ENCODE assay signal across 12 cellular contexts in the genomic region with DNA sequence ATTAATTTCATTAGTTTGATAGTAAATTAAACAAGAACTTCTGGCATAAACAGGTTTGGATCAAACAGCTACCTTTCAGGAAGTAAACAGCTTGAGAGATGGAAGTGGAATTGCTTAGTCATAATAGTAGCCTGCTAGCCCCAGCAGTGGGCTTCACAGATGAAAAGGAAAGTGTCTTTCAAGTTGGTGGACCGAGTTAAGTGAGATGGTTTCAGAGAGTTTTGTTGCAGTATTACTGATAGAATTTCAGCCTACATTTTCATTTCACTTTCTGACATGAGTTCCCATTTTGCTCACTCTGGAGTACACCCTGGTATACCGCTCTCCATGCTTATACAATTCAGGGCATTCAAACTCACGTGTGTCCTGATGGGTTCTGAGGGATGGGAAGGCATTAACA. TPM values are rescaled to one million over a fixed set of nuclear protein-coding genes. Genes with fewer than 3 reads are reported as not detected.
DNase-seq lines count a peak whose midpoint lies in the region; ATAC-seq, FAIRE-seq and TF ChIP-seq lines count a peak whose summit lies in the region.
"Had no signal": no experiment of that assay in that cellular context is flagged by ENCODE, and none has a peak within 500 bp of the region (broad histone marks: within the 10 kb centered on the region; RNA-seq: fewer than 3 reads in every experiment).

No MANE protein-coding gene starts in this region.

- H3K79me2 ChIP-seq in GM23338 (replicated peaks; ENCODE audit: insufficient read depth) = peaks cover 36% of the 10 kb centered on the region
- H3K79me2 ChIP-seq in HepG2 (ENCODE audit: insufficient read depth, low read length) = peaks cover 20% of the 10 kb centered on the region

- no peak overlapping the region for H2BK5ac ChIP-seq in mesenchymal stem cell (ENCODE audit: low read depth, low read length, poor library complexity, severe bottlenecking)

- H2BK12ac ChIP-seq in mesenchymal stem cell (ENCODE audit: low read length in 2 of 2) = no peak overlapping the region

- H3K4me3 ChIP-seq in BLaER1 treated with 17β-estradiol and CSF1 and Interleukin-3, amounts not matched to agents 10 nM and 100 nM = no peak overlapping the region
- H3K4me3 ChIP-seq in GM23338 (no peak overlapping the region), mesenchymal stem cell (ENCODE audit: insufficient read depth in 1 of 2, low read depth in 1 of 2, low read length in 2 of 2) (no peak overlapping the region), HepG2 (replicated peaks in 1 of 3; ENCODE audit: insufficient read depth in 1 of 3, low read depth in 2 of 3, low read length in 3 of 3) (no peak overlapping the region)
- H3K4me3 ChIP-seq: BLaER1 had no signal

- H3K27ac Mint-ChIP-seq in GM23338 = no peak overlapping the region
- H3K27ac Mint-ChIP-seq in T-helper 17 cell = no peak overlapping the region
- no peak overlapping the region for H3K27ac Mint-ChIP-seq in memory B cell

- TF ChIP-seq RAD21 in HepG2 (CRISPR knock-in tag; IDR thresholded peaks at IDR 0.05) = no peak

- no peaks in the 10 kb centered on the region for H3K27me3 ChIP-seq in BLaER1 treated with 17β-estradiol and CSF1 and Interleukin-3, amounts not matched to agents 10 nM and 100 nM
- H3K27me3 ChIP-seq in GM23338 (ENCODE audit: insufficient read depth) = no peaks in the 10 kb centered on the region
- H3K27me3 ChIP-seq in mesenchymal stem cell (ENCODE audit: control insufficient read depth in 1 of 2, insufficient read depth in 1 of 2, low read length in 2 of 2) = no peaks in the 10 kb centered on the region
- no peaks in the 10 kb centered on the region; a peak in 1 of 5 replicates for H3K27me3 ChIP-seq in HepG2 (ENCODE audit: control insufficient read depth in 1 of 2, insufficient read depth in 2 of 2, low read length in 2 of 2)
- H3K27me3 ChIP-seq: BLaER1, foreskin keratinocyte had no signal

- TF ChIP-seq CTCF in GM23338 (conservative IDR thresholded peaks at IDR 0.05; ENCODE audit: low read depth in 2 of 2) (no peak), HepG2 (CRISPR knock-in tag; IDR thresholded peaks at IDR 0.05) (no peak)

- H3K36me3 Mint-ChIP-seq in GM23338 (ENCODE audit: low read depth) (peaks cover 34% of the 10 kb centered on the region), T-helper 17 cell (ENCODE audit: low read depth) (no peaks in the 10 kb centered on the region), memory B cell (peaks cover 3% of the 10 kb centered on the region)

- peaks cover 0 to 14% (median 8%) of the 10 kb centered on the region in 11 experiments; a peak in 12 of 22 replicates for H3K9me3 ChIP-seq in BLaER1 treated with 17β-estradiol and CSF1 and Interleukin-3, amounts not matched to agents 10 nM and 100 nM (replicated peaks in 1 of 11)
- H3K9me3 ChIP-seq in T-helper 17 cell (ENCODE audit: control insufficient read depth, low read length, poor library complexity, severe bottlenecking) (no peaks in the 10 kb centered on the region), mesenchymal stem cell (ENCODE audit: control insufficient read depth, low read length) (no peaks in the 10 kb centered on the region), HepG2 (ENCODE audit: low read length) (no peaks in the 10 kb centered on the region)

- H3K36me3 ChIP-seq in BLaER1 treated with 17β-estradiol and CSF1 and Interleukin-3, amounts not matched to agents 10 nM and 100 nM = peaks cover 0 to 5% (median 0%) of the 10 kb centered on the region in 11 experiments; a peak in 4 of 22 replicates
- no peaks in the 10 kb centered on the region; the same call in 1 of the 2 replicates for H3K36me3 ChIP-seq in GM23338 (ENCODE audit: insufficient read depth)
- peaks cover 0 to 2% of the 10 kb centered on the region in 2 experiments for H3K36me3 ChIP-seq in mesenchymal stem cell (ENCODE audit: control insufficient read depth in 1 of 2, insufficient read depth in 2 of 2, low read depth in 1 of 2, low read length in 2 of 2)
- H3K36me3 ChIP-seq in HepG2 (replicated peaks in 1 of 2; ENCODE audit: control insufficient read depth in 1 of 2, insufficient read depth in 2 of 2, low read length in 2 of 2) = 0 out of 5 replicates have a peak, but pooled peaks cover 0 to 2% of the 10 kb centered on the region in 2 experiments

- peaks cover 10% of the 10 kb centered on the region; the same call in 2 of the 3 replicates for H3K9me3 Mint-ChIP-seq in GM23338
- peaks cover 6% of the 10 kb centered on the region for H3K9me3 Mint-ChIP-seq in memory B cell

- POLR2A ChIA-PET in HepG2 (lab: Yijun Ruan, JAX) = interaction anchor here (1.4 kb wide), 1 partner anchor 20 kb away, joined by 5 read pairs; no protein-coding TSS in a partner anchor

- peaks cover 13% of the 10 kb centered on the region for H3K79me1 ChIP-seq in mesenchymal stem cell (replicated peaks; ENCODE audit: low read length, poor library complexity, severe bottlenecking)

- intact Hi-C loops in HepG2 (cut with micrococcal nuclease; ENCODE audit: unreplicated experiment) = no loop called here

- in situ Hi-C loops in HepG2 (cut with HindIII; ENCODE audit: extremely low pct_ligation_motif_present, low pct_unique_long_range_greater_than_20kb) = no loop called here

- 97% methylated on average over 2 of the region's 3 CpGs for WGBS in mesenchymal stem cell
- WGBS in HepG2 (ENCODE audit: low lambda C conversion rate) = 94% methylated on average over 3 of the region's 3 CpGs

- H2BK15ac ChIP-seq in mesenchymal stem cell (ENCODE audit: low read depth, poor library complexity, severe bottlenecking) = no peak overlapping the region

- H3K27me3 Mint-ChIP-seq in GM23338 (ENCODE audit: insufficient read depth, low read depth, poor library complexity) (peaks cover 19% of the 10 kb centered on the region), T-helper 17 cell (no peaks in the 10 kb centered on the region), memory B cell (no peaks in the 10 kb centered on the region)

- H4K91ac ChIP-seq in mesenchymal stem cell (ENCODE audit: low read length) = no peak overlapping the region

- no peak overlapping the region for H2BK120ac ChIP-seq in mesenchymal stem cell (ENCODE audit: low read depth, low read length)

- 0 out of 2 replicates have a peak, but pooled peaks cover 3% of the 10 kb centered on the region for H3K9me2 ChIP-seq in GM23338 (ENCODE audit: insufficient read depth)

- peak overlapping the region in 8 of 11 experiments; percentile 23 to 73 (median 62); a peak in 11 of 22 replicates for H3K4me2 ChIP-seq in BLaER1 treated with 17β-estradiol and CSF1 and Interleukin-3, amounts not matched to agents 10 nM and 100 nM
- no peak overlapping the region for H3K4me2 ChIP-seq in GM23338
- no peak overlapping the region for H3K4me2 ChIP-seq in mesenchymal stem cell (ENCODE audit: low read length, poor library complexity, severe bottlenecking)
- no peak overlapping the region for H3K4me2 ChIP-seq in HepG2 (ENCODE audit: low read depth, low read length)
- H3K4me2 ChIP-seq: BLaER1 had no signal

- H3K4me3 Mint-ChIP-seq in GM23338 (peak overlapping the region; percentile 21; the same call in 1 of the 3 replicates), T-helper 17 cell (peak overlapping the region; percentile 28), memory B cell (peak overlapping the region; percentile 46)

- H3F3A ChIP-seq in GM23338 (replicated peaks; ENCODE audit: low read depth) = peaks cover 18% of the 10 kb centered on the region

- TF ChIP-seq POLR2A in HepG2 (IDR thresholded peaks at IDR 0.05; ENCODE audit: insufficient read depth in 1 of 2, low read depth in 2 of 2, low read length in 2 of 2) = no peak

- ATAC-seq in GM23338 (no peak), T-helper 17 cell (no peak), memory B cell (ENCODE audit: low read depth) (no peak), SK-N-SH treated with all-trans-retinoic acid at 6 μM for 48 hours (no peak), HepG2 (no peak)

- no peak overlapping the region for H3K18ac ChIP-seq in mesenchymal stem cell (ENCODE audit: low read depth in 1 of 2, low read length in 2 of 2)

- H3K14ac ChIP-seq in mesenchymal stem cell (ENCODE audit: low read length in 2 of 2) = no peak overlapping the region

- BruUV-seq in HepG2 (replicated peaks; lab: Mats Ljungman, UMichigan) = no TSS peak

- TF ChIP-seq EP300 in HepG2 (IDR thresholded peaks at IDR 0.05; ENCODE audit: low read depth in 2 of 2, low read length in 2 of 2) = no peak
- no peak for TF ChIP-seq EP300 in HepG2 (CRISPR knock-in tag; IDR thresholded peaks at IDR 0.05; ENCODE audit: borderline replicate concordance)

- no peak for DNase-seq in GM23338 (ENCODE audit: low spot score)
- no peak for DNase-seq in T-helper 17 cell
- DNase-seq in memory B cell (ENCODE audit: low spot score in 2 of 2) = no peak
- no peak for DNase-seq in mesenchymal stem cell
- no peak for DNase-seq in HepG2 (ENCODE audit: low spot score)
- no peak for DNase-seq in cerebellar cortex (ENCODE audit: low spot score)
- DNase-seq: activated CD4-positive, alpha-beta T cell treated with anti-CD3 and anti-CD28 coated beads, Interleukin-2, amount 50 U/mL, for 48 hours; NCI-H526 had no signal

- no peak overlapping the region for H3K9ac ChIP-seq in BLaER1 treated with 17β-estradiol and CSF1 and Interleukin-3, amounts not matched to agents 10 nM and 100 nM
- no peak overlapping the region for H3K9ac ChIP-seq in mesenchymal stem cell (ENCODE audit: low read length)
- no peak overlapping the region for H3K9ac ChIP-seq in HepG2 (ENCODE audit: insufficient read depth, low read depth, low read length)
- H3K9ac ChIP-seq: BLaER1 had no signal

- no peak overlapping the region for H3K27ac ChIP-seq in BLaER1 treated with 17β-estradiol and CSF1 and Interleukin-3, amounts not matched to agents 10 nM and 100 nM
- no peak overlapping the region for H3K27ac ChIP-seq in GM23338 (ENCODE audit: low read depth)
- no peak overlapping the region for H3K27ac ChIP-seq in mesenchymal stem cell (ENCODE audit: low read length, poor library complexity, severe bottlenecking)
- H3K27ac ChIP-seq in HepG2 (ENCODE audit: extremely low read length, insufficient read depth, low read length) = no peak overlapping the region
- H3K27ac ChIP-seq: BLaER1, foreskin keratinocyte had no signal

- H2AFZ ChIP-seq in GM23338 (no peak overlapping the region), mesenchymal stem cell (ENCODE audit: low read depth, low read length) (no peak overlapping the region), HepG2 (ENCODE audit: low read length) (no peak overlapping the region)

- no peak overlapping the region for H3K23ac ChIP-seq in mesenchymal stem cell (ENCODE audit: low read length in 2 of 2)

- no peak overlapping the region for H4K8ac ChIP-seq in mesenchymal stem cell (ENCODE audit: low read length)

- peaks cover 39 to 59% (median 49%) of the 10 kb centered on the region in 10 experiments for H3K4me1 ChIP-seq in BLaER1 treated with 17β-estradiol and CSF1 and Interleukin-3, amounts not matched to agents 10 nM and 100 nM
- H3K4me1 ChIP-seq in GM23338 (ENCODE audit: insufficient read depth) = peaks cover 21% of the 10 kb centered on the region
- H3K4me1 ChIP-seq in mesenchymal stem cell (ENCODE audit: control insufficient read depth, insufficient read depth, low read depth, low read length) = peaks cover 23% of the 10 kb centered on the region
- H3K4me1 ChIP-seq in HepG2 (ENCODE audit: insufficient read depth, low read length) = peaks cover 39% of the 10 kb centered on the region

- no peak overlapping the region for H2AK5ac ChIP-seq in mesenchymal stem cell (ENCODE audit: low read length, severe bottlenecking)

- H3K4me1 Mint-ChIP-seq in GM23338 (peaks cover 24% of the 10 kb centered on the region), T-helper 17 cell (peaks cover 18% of the 10 kb centered on the region), memory B cell (peaks cover 27% of the 10 kb centered on the region)

- H4K20me1 ChIP-seq in BLaER1 treated with 17β-estradiol and CSF1 and Interleukin-3, amounts not matched to agents 10 nM and 100 nM = peaks cover 21 to 35% (median 22%) of the 10 kb centered on the region in 11 experiments
- H4K20me1 ChIP-seq in GM23338 (replicated peaks; ENCODE audit: insufficient read depth) = peaks cover 30% of the 10 kb centered on the region
- H4K20me1 ChIP-seq in HepG2 (ENCODE audit: insufficient read depth, low read length) = peaks cover 21% of the 10 kb centered on the region

- FAIRE-seq in HepG2 (lab: Jason Lieb, UNC) = no peak

- no peak overlapping the region for H3K4ac ChIP-seq in mesenchymal stem cell (ENCODE audit: low read depth in 1 of 2, low read length in 2 of 2)

- CTCF ChIA-PET in HepG2 (lab: Yijun Ruan, JAX; ENCODE audit: low intra/inter-chr PET ratio, low total read pairs) = no interaction called here

RNA-seq across cellular contexts. Expression of a gene that starts 2.0 kb away (rescaled TPM):
- 194 and 209 TPM in 2 replicates for total RNA-seq in GM23338 (2014; rRNA removed; shearing (Covaris generic))
- polyA plus RNA-seq in GM23338 (2016; fragmentation: Nextera tagmentation; extraction: Ambion mirVana) (188 and 225 TPM in 2 replicates), HepG2 (2011; rRNA removed) (63.5 and 77.7 TPM in 2 replicates)
- total RNA-seq in T-helper 17 cell (100 to 1,000 TPM; 125 to 162 TPM), HepG2 (2016; rRNA removed; fragmentation: Illumina TruSeq; extraction: Trizol) (59.4 and 68.5 TPM in 2 replicates)
- 141 TPM for polyA plus RNA-seq in mesenchymal stem cell (2013, experiment 1 of 2)
- polyA plus RNA-seq in mesenchymal stem cell (2013, experiment 2 of 2) = 146 TPM
- 30.7 and 36.0 TPM in 2 replicates for total RNA-seq in HepG2 (2016; cell fraction: cytosol; rRNA removed; fragmentation: Illumina TruSeq; extraction: Trizol; ENCODE audit: low read depth)
- 67.3 and 74.4 TPM in 2 replicates for total RNA-seq in HepG2 (2016; cell fraction: insoluble cytoplasmic fraction; rRNA removed; fragmentation: Illumina TruSeq; extraction: Trizol)
- total RNA-seq in HepG2 (2016; cell fraction: membrane; rRNA removed; fragmentation: Illumina TruSeq; extraction: Trizol) = 45.7 and 54.4 TPM in 2 replicates
- total RNA-seq in HepG2 (2016; cell fraction: nucleus; rRNA removed; fragmentation: Illumina TruSeq; extraction: Trizol) = 68.2 and 84.3 TPM in 2 replicates
- polyA plus RNA-seq in HepG2 (2011; cell fraction: cytosol; rRNA removed) = 27.3 and 44.2 TPM in 2 replicates
- polyA plus RNA-seq in HepG2 (2011; cell fraction: nucleus; rRNA removed) = 387 and 441 TPM in 2 replicates
- 72.7 and 99.0 TPM in 2 replicates for polyA plus RNA-seq in HepG2 (2012)
- polyA plus RNA-seq in HepG2 (2016; cell fraction: cytosol; fragmentation: Illumina TruSeq; extraction: Trizol; ENCODE audit: low read depth) = 24.0 and 27.8 TPM in 2 replicates
- polyA plus RNA-seq in HepG2 (2016; cell fraction: insoluble cytoplasmic fraction; fragmentation: Illumina TruSeq; extraction: Trizol; ENCODE audit: low read depth) = 78.0 and 94.4 TPM in 2 replicates
- polyA plus RNA-seq in HepG2 (2016; cell fraction: membrane; fragmentation: Illumina TruSeq; extraction: Trizol; ENCODE audit: low read depth) = 34.7 and 37.3 TPM in 2 replicates
- polyA plus RNA-seq in HepG2 (2016; cell fraction: nucleus; fragmentation: Illumina TruSeq; extraction: Trizol; ENCODE audit: insufficient read depth, low read depth) = 178 and 181 TPM in 2 replicates
- polyA minus RNA-seq in HepG2 (2011; rRNA and poly(A)+ RNA removed; ENCODE audit: low replicate concordance) = 73.5 and 109 TPM in 2 replicates
- 42.8 and 45.1 TPM in 2 replicates for polyA minus RNA-seq in HepG2 (2011; cell fraction: cytosol; rRNA and poly(A)+ RNA removed)
- polyA minus RNA-seq in HepG2 (2011; cell fraction: nucleus; rRNA and poly(A)+ RNA removed) = 69.0 and 75.8 TPM in 2 replicates

RNA-seq across cellular contexts. Expression of a gene that starts 18.4 kb away (rescaled TPM):
- total RNA-seq in GM23338 (2014; rRNA removed; shearing (Covaris generic)) = 81.4 and 99.6 TPM in 2 replicates
- 109 and 112 TPM in 2 replicates for polyA plus RNA-seq in GM23338 (2016; fragmentation: Nextera tagmentation; extraction: Ambion mirVana)
- total RNA-seq in T-helper 17 cell = 100 to 1,000 TPM; 170 to 196 TPM
- polyA plus RNA-seq in mesenchymal stem cell (2013, experiment 1 of 2) = 46.8 TPM
- 44.2 TPM for polyA plus RNA-seq in mesenchymal stem cell (2013, experiment 2 of 2)
- total RNA-seq in HepG2 (2016; rRNA removed; fragmentation: Illumina TruSeq; extraction: Trizol) = 12.5 and 27.1 TPM in 2 replicates
- total RNA-seq in HepG2 (2016; cell fraction: cytosol; rRNA removed; fragmentation: Illumina TruSeq; extraction: Trizol; ENCODE audit: low read depth) = 15.1 and 16.6 TPM in 2 replicates
- 14.0 and 23.3 TPM in 2 replicates for total RNA-seq in HepG2 (2016; cell fraction: insoluble cytoplasmic fraction; rRNA removed; fragmentation: Illumina TruSeq; extraction: Trizol)
- total RNA-seq in HepG2 (2016; cell fraction: membrane; rRNA removed; fragmentation: Illumina TruSeq; extraction: Trizol) = 10.4 and 12.6 TPM in 2 replicates
- total RNA-seq in HepG2 (2016; cell fraction: nucleus; rRNA removed; fragmentation: Illumina TruSeq; extraction: Trizol) = 22.5 and 24.4 TPM in 2 replicates
- 12.7 and 17.0 TPM in 2 replicates for polyA plus RNA-seq in HepG2 (2011; rRNA removed)
- polyA plus RNA-seq in HepG2 (2011; cell fraction: cytosol; rRNA removed) = 6.9 and 10.2 TPM in 2 replicates
- polyA plus RNA-seq in HepG2 (2011; cell fraction: nucleus; rRNA removed) = 96.1 and 104 TPM in 2 replicates
- polyA plus RNA-seq in HepG2 (2012) = 14.4 and 18.2 TPM in 2 replicates
- 6.4 and 8.2 TPM in 2 replicates for polyA plus RNA-seq in HepG2 (2016; cell fraction: cytosol; fragmentation: Illumina TruSeq; extraction: Trizol; ENCODE audit: low read depth)
- polyA plus RNA-seq in HepG2 (2016; cell fraction: insoluble cytoplasmic fraction; fragmentation: Illumina TruSeq; extraction: Trizol; ENCODE audit: low read depth) = 11.5 and 13.4 TPM in 2 replicates
- polyA plus RNA-seq in HepG2 (2016; cell fraction: membrane; fragmentation: Illumina TruSeq; extraction: Trizol; ENCODE audit: low read depth) = 11.3 and 40.2 TPM in 2 replicates
- 87.3 and 98.8 TPM in 2 replicates for polyA plus RNA-seq in HepG2 (2016; cell fraction: nucleus; fragmentation: Illumina TruSeq; extraction: Trizol; ENCODE audit: insufficient read depth, low read depth)
- polyA minus RNA-seq in HepG2 (2011; rRNA and poly(A)+ RNA removed; ENCODE audit: low replicate concordance) = 16.1 and 37.1 TPM in 2 replicates
- 9.8 and 10.1 TPM in 2 replicates for polyA minus RNA-seq in HepG2 (2011; cell fraction: cytosol; rRNA and poly(A)+ RNA removed)
- 30.5 and 40.2 TPM in 2 replicates for polyA minus RNA-seq in HepG2 (2011; cell fraction: nucleus; rRNA and poly(A)+ RNA removed)

RNA-seq across cellular contexts. Expression of a gene that starts 28.2 kb away (rescaled TPM):
- 15.7 and 21.5 TPM in 2 replicates for total RNA-seq in GM23338 (2014; rRNA removed; shearing (Covaris generic))
- 28.0 and 28.6 TPM in 2 replicates for polyA plus RNA-seq in GM23338 (2016; fragmentation: Nextera tagmentation; extraction: Ambion mirVana)
- 10 to 100 TPM; 19.2 to 33.8 TPM for total RNA-seq in T-helper 17 cell
- 107 TPM for polyA plus RNA-seq in mesenchymal stem cell (2013, experiment 1 of 2)
- 104 TPM for polyA plus RNA-seq in mesenchymal stem cell (2013, experiment 2 of 2)
- 10.9 and 13.5 TPM in 2 replicates for total RNA-seq in HepG2 (2016; rRNA removed; fragmentation: Illumina TruSeq; extraction: Trizol)
- 6.3 and 7.3 TPM in 2 replicates for total RNA-seq in HepG2 (2016; cell fraction: cytosol; rRNA removed; fragmentation: Illumina TruSeq; extraction: Trizol; ENCODE audit: low read depth)
- total RNA-seq in HepG2 (2016; cell fraction: insoluble cytoplasmic fraction; rRNA removed; fragmentation: Illumina TruSeq; extraction: Trizol) = 10.3 and 14.9 TPM in 2 replicates
- total RNA-seq in HepG2 (2016; cell fraction: membrane; rRNA removed; fragmentation: Illumina TruSeq; extraction: Trizol) = 14.8 and 16.5 TPM in 2 replicates
- 12.4 and 13.6 TPM in 2 replicates for total RNA-seq in HepG2 (2016; cell fraction: nucleus; rRNA removed; fragmentation: Illumina TruSeq; extraction: Trizol)
- polyA plus RNA-seq in HepG2 (2011; rRNA removed) = 27.8 and 30.0 TPM in 2 replicates
- polyA plus RNA-seq in HepG2 (2011; cell fraction: cytosol; rRNA removed) = 29.0 and 32.7 TPM in 2 replicates
- polyA plus RNA-seq in HepG2 (2011; cell fraction: nucleus; rRNA removed) = 56.2 and 76.4 TPM in 2 replicates
- polyA plus RNA-seq in HepG2 (2012) = 19.5 and 19.7 TPM in 2 replicates
- 22.7 and 24.3 TPM in 2 replicates for polyA plus RNA-seq in HepG2 (2016; cell fraction: cytosol; fragmentation: Illumina TruSeq; extraction: Trizol; ENCODE audit: low read depth)
- 43.5 and 52.7 TPM in 2 replicates for polyA plus RNA-seq in HepG2 (2016; cell fraction: insoluble cytoplasmic fraction; fragmentation: Illumina TruSeq; extraction: Trizol; ENCODE audit: low read depth)
- polyA plus RNA-seq in HepG2 (2016; cell fraction: membrane; fragmentation: Illumina TruSeq; extraction: Trizol; ENCODE audit: low read depth) = 46.7 and 51.1 TPM in 2 replicates
- polyA plus RNA-seq in HepG2 (2016; cell fraction: nucleus; fragmentation: Illumina TruSeq; extraction: Trizol; ENCODE audit: insufficient read depth, low read depth) = 55.9 and 59.4 TPM in 2 replicates
- polyA minus RNA-seq in HepG2 (2011; rRNA and poly(A)+ RNA removed; ENCODE audit: low replicate concordance) = 25.3 and 37.7 TPM in 2 replicates
- 13.0 and 14.0 TPM in 2 replicates for polyA minus RNA-seq in HepG2 (2011; cell fraction: cytosol; rRNA and poly(A)+ RNA removed)
- 21.9 and 22.5 TPM in 2 replicates for polyA minus RNA-seq in HepG2 (2011; cell fraction: nucleus; rRNA and poly(A)+ RNA removed)

RNA-seq across cellular contexts. Expression of a gene that starts 28.6 kb away (rescaled TPM):
- total RNA-seq in GM23338 (2014; rRNA removed; shearing (Covaris generic)) = 12.1 and 19.3 TPM in 2 replicates
- polyA plus RNA-seq in GM23338 (2016; fragmentation: Nextera tagmentation; extraction: Ambion mirVana) (39.5 and 43.1 TPM in 2 replicates), HepG2 (2011; rRNA removed) (16.9 and 21.6 TPM in 2 replicates)
- total RNA-seq in T-helper 17 cell (10 to 100 TPM; 44.1 to 57.3 TPM), HepG2 (2016; rRNA removed; fragmentation: Illumina TruSeq; extraction: Trizol) (3.6 and 9.7 TPM in 2 replicates)
- polyA plus RNA-seq in mesenchymal stem cell (2013, experiment 1 of 2) = 51.0 TPM
- polyA plus RNA-seq in mesenchymal stem cell (2013, experiment 2 of 2) = 50.4 TPM
- total RNA-seq in HepG2 (2016; cell fraction: cytosol; rRNA removed; fragmentation: Illumina TruSeq; extraction: Trizol; ENCODE audit: low read depth) = 3.6 and 4.6 TPM in 2 replicates
- total RNA-seq in HepG2 (2016; cell fraction: insoluble cytoplasmic fraction; rRNA removed; fragmentation: Illumina TruSeq; extraction: Trizol) = 4.5 and 10.0 TPM in 2 replicates
- 7.6 and 8.5 TPM in 2 replicates for total RNA-seq in HepG2 (2016; cell fraction: membrane; rRNA removed; fragmentation: Illumina TruSeq; extraction: Trizol)
- 8.6 and 13.7 TPM in 2 replicates for total RNA-seq in HepG2 (2016; cell fraction: nucleus; rRNA removed; fragmentation: Illumina TruSeq; extraction: Trizol)
- polyA plus RNA-seq in HepG2 (2011; cell fraction: cytosol; rRNA removed) = 7.9 and 12.0 TPM in 2 replicates
- 83.8 and 108 TPM in 2 replicates for polyA plus RNA-seq in HepG2 (2011; cell fraction: nucleus; rRNA removed)
- 19.0 and 23.3 TPM in 2 replicates for polyA plus RNA-seq in HepG2 (2012)
- 4.7 and 5.1 TPM in 2 replicates for polyA plus RNA-seq in HepG2 (2016; cell fraction: cytosol; fragmentation: Illumina TruSeq; extraction: Trizol; ENCODE audit: low read depth)
- 10.7 and 15.1 TPM in 2 replicates for polyA plus RNA-seq in HepG2 (2016; cell fraction: insoluble cytoplasmic fraction; fragmentation: Illumina TruSeq; extraction: Trizol; ENCODE audit: low read depth)
- polyA plus RNA-seq in HepG2 (2016; cell fraction: membrane; fragmentation: Illumina TruSeq; extraction: Trizol; ENCODE audit: low read depth) = 9.3 and 10.8 TPM in 2 replicates
- 45.7 and 46.6 TPM in 2 replicates for polyA plus RNA-seq in HepG2 (2016; cell fraction: nucleus; fragmentation: Illumina TruSeq; extraction: Trizol; ENCODE audit: insufficient read depth, low read depth)
- polyA minus RNA-seq in HepG2 (2011; rRNA and poly(A)+ RNA removed; ENCODE audit: low replicate concordance) = 14.8 and 17.4 TPM in 2 replicates
- polyA minus RNA-seq in HepG2 (2011; cell fraction: cytosol; rRNA and poly(A)+ RNA removed) = 9.8 and 11.2 TPM in 2 replicates
- polyA minus RNA-seq in HepG2 (2011; cell fraction: nucleus; rRNA and poly(A)+ RNA removed) = 16.0 and 24.2 TPM in 2 replicates

RNA-seq across cellular contexts. Expression of a gene that starts 30.8 kb away (rescaled TPM):
- total RNA-seq in GM23338 (2014; rRNA removed; shearing (Covaris generic)) = 47.1 and 58.6 TPM in 2 replicates
- polyA plus RNA-seq in GM23338 (2016; fragmentation: Nextera tagmentation; extraction: Ambion mirVana) (45.6 and 46.4 TPM in 2 replicates), HepG2 (2011; rRNA removed) (13.3 and 15.1 TPM in 2 replicates)
- total RNA-seq in T-helper 17 cell (100 to 1,000 TPM in 1 of 2 donors, 10 to 100 TPM in 1; 94.8 to 108 TPM), HepG2 (2016; rRNA removed; fragmentation: Illumina TruSeq; extraction: Trizol) (11.1 and 11.3 TPM in 2 replicates)
- 33.3 TPM for polyA plus RNA-seq in mesenchymal stem cell (2013, experiment 1 of 2)
- 33.3 TPM for polyA plus RNA-seq in mesenchymal stem cell (2013, experiment 2 of 2)
- total RNA-seq in HepG2 (2016; cell fraction: cytosol; rRNA removed; fragmentation: Illumina TruSeq; extraction: Trizol; ENCODE audit: low read depth) = 3.0 and 3.1 TPM in 2 replicates
- 10.4 and 11.0 TPM in 2 replicates for total RNA-seq in HepG2 (2016; cell fraction: insoluble cytoplasmic fraction; rRNA removed; fragmentation: Illumina TruSeq; extraction: Trizol)
- total RNA-seq in HepG2 (2016; cell fraction: membrane; rRNA removed; fragmentation: Illumina TruSeq; extraction: Trizol) = 6.7 and 8.6 TPM in 2 replicates
- total RNA-seq in HepG2 (2016; cell fraction: nucleus; rRNA removed; fragmentation: Illumina TruSeq; extraction: Trizol) = 18.0 and 18.4 TPM in 2 replicates
- 5.3 and 5.7 TPM in 2 replicates for polyA plus RNA-seq in HepG2 (2011; cell fraction: cytosol; rRNA removed)
- 48.1 and 61.9 TPM in 2 replicates for polyA plus RNA-seq in HepG2 (2011; cell fraction: nucleus; rRNA removed)
- 17.3 and 20.9 TPM in 2 replicates for polyA plus RNA-seq in HepG2 (2012)
- 5.1 and 5.2 TPM in 2 replicates for polyA plus RNA-seq in HepG2 (2016; cell fraction: cytosol; fragmentation: Illumina TruSeq; extraction: Trizol; ENCODE audit: low read depth)
- 16.3 and 22.3 TPM in 2 replicates for polyA plus RNA-seq in HepG2 (2016; cell fraction: insoluble cytoplasmic fraction; fragmentation: Illumina TruSeq; extraction: Trizol; ENCODE audit: low read depth)
- 7.9 and 9.9 TPM in 2 replicates for polyA plus RNA-seq in HepG2 (2016; cell fraction: membrane; fragmentation: Illumina TruSeq; extraction: Trizol; ENCODE audit: low read depth)
- 46.3 and 50.3 TPM in 2 replicates for polyA plus RNA-seq in HepG2 (2016; cell fraction: nucleus; fragmentation: Illumina TruSeq; extraction: Trizol; ENCODE audit: insufficient read depth, low read depth)
- 31.2 and 56.4 TPM in 2 replicates for polyA minus RNA-seq in HepG2 (2011; rRNA and poly(A)+ RNA removed; ENCODE audit: low replicate concordance)
- polyA minus RNA-seq in HepG2 (2011; cell fraction: cytosol; rRNA and poly(A)+ RNA removed) = 9.1 and 11.4 TPM in 2 replicates
- 21.9 and 22.9 TPM in 2 replicates for polyA minus RNA-seq in HepG2 (2011; cell fraction: nucleus; rRNA and poly(A)+ RNA removed)

Comparison
In these comparisons a context has a peak if more than half of its experiments do, and no peak if none do; other contexts are left out.
1. H3K4me2 ChIP-seq: peak in BLaER1 treated with 17β-estradiol and CSF1 and Interleukin-3, amounts not matched to agents 10 nM and 100 nM (8 of 11); none in GM23338 (single experiment), mesenchymal stem cell (single experiment) and HepG2 (single experiment).
2. Peak in every context shown above with its lines, with median percentiles within 50 percentile points of each other: H3K4me3 Mint-ChIP-seq.